ENCODE assay signal across 25 cellular contexts in the genomic region with DNA sequence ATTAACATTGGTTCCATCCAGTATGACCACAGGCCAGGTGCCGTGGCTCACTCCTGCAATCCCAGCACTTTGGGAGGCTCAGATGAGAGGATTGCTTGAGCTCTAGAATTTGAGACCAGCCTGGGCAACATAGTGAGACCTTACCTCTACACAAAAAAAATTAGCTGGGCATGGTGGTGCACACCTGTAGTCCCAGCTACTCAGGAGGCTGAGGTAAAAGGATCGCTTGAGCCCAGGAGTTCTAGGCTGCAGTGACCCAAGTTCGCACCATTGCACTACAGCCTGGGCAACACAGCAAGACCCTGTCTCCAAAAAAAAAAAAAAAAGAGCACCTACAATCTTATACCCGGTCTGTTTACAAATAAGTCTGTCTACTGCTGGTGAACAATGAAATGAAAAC. TPM values are rescaled to one million over a fixed set of nuclear protein-coding genes. Genes with fewer than 3 reads are reported as not detected.
"Had no signal": no experiment of that assay in that cellular context is flagged by ENCODE, and none has a peak within 500 bp of the region (broad histone marks: within the 10 kb centered on the region; RNA-seq: fewer than 3 reads in every experiment).

No MANE protein-coding gene starts in this region.

- H3K4me1 ChIP-seq: colonic mucosa, esophagus squamous epithelium, gastrocnemius medialis had no signal

- H3K9me3 ChIP-seq: colonic mucosa, esophagus squamous epithelium, gastrocnemius medialis, heart right ventricle, left lung, lower lobe of right lung, mucosa of descending colon had no signal

- ATAC-seq: effector memory CD8-positive, alpha-beta T cell; esophagus mucosa; gastrocnemius medialis; heart right ventricle; left cardiac atrium; left lung; left ventricle myocardium superior; lower lobe of right lung; mucosa of descending colon had no signal

- H3K27ac Mint-ChIP-seq: dendritic cell treated with granulocyte-macrophage colony-stimulating factor and Interleukin-4, amounts not matched to agents 40 ng/mL and 50 ng/mL, for 4 days; effector memory CD8-positive, alpha-beta T cell; endodermal cell; mesothelial cell of epicardium had no signal

- H3K4me3 ChIP-seq: colonic mucosa, esophagus squamous epithelium, gastrocnemius medialis, heart right ventricle, left lung, lower lobe of right lung, mucosa of descending colon had no signal

- DNase-seq: colonic mucosa; cortex of kidney; effector CD8-positive, alpha-beta T cell; effector memory CD8-positive, alpha-beta T cell; endodermal cell; erythroblast; esophagus squamous epithelium; foreskin fibroblast; foreskin melanocyte; gastrocnemius medialis; glutamatergic neuron; head of caudate nucleus; heart right ventricle; hippocampal formation; left cardiac atrium; left lung; left ventricle myocardium superior; lower lobe of right lung; mesenchymal stem cell; mucosa of descending colon had no signal

- H3K36me3 ChIP-seq: colonic mucosa had no signal

- H3K9me3 Mint-ChIP-seq: dendritic cell treated with granulocyte-macrophage colony-stimulating factor and Interleukin-4, amounts not matched to agents 40 ng/mL and 50 ng/mL, for 4 days; effector memory CD8-positive, alpha-beta T cell; endodermal cell; mesothelial cell of epicardium had no signal

- H3K4me3 Mint-ChIP-seq: dendritic cell treated with granulocyte-macrophage colony-stimulating factor and Interleukin-4, amounts not matched to agents 40 ng/mL and 50 ng/mL, for 4 days; effector memory CD8-positive, alpha-beta T cell; endodermal cell; mesothelial cell of epicardium had no signal

- H3K27ac ChIP-seq: colonic mucosa, epithelial cell of prostate, esophagus squamous epithelium, gastrocnemius medialis, heart right ventricle, left lung, lower lobe of right lung had no signal

- H3K27me3 ChIP-seq: colonic mucosa, esophagus squamous epithelium, gastrocnemius medialis, heart right ventricle, left lung had no signal

- H3K4me1 Mint-ChIP-seq: endodermal cell, mesothelial cell of epicardium had no signal

- H3K27me3 Mint-ChIP-seq: dendritic cell treated with granulocyte-macrophage colony-stimulating factor and Interleukin-4, amounts not matched to agents 40 ng/mL and 50 ng/mL, for 4 days; effector memory CD8-positive, alpha-beta T cell had no signal

RNA-seq across cellular contexts. Expression of a gene that starts 29.4 kb away (rescaled TPM):
- total RNA-seq: myocyte had no signal
